Comparison of ENCODE assay signal across 6 cellular contexts in the genomic region with DNA sequence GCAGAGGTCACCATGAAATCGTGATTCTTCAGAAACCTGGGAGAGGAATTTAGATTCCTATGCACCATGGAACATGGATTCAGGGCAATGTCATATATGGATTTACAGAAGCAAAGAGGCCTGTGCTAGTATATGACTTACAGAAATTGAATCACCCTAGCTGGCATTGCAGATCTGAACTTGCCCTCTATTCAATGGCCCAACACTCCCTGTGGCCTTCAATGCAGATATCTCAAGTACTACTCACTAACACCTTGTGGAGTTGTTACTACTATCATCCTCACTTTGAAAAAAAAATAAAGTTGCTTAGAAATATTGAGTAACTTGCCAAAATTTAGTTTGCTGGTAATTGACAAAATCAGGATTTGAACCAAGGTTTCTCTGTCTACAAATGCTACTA.
"Had no signal": no experiment of that assay in that cellular context is flagged by ENCODE, and none has a peak within 500 bp of the region (broad histone marks: within the 10 kb centered on the region; RNA-seq: fewer than 3 reads in every experiment).

No MANE protein-coding gene starts in this region.

- H3K4me3 ChIP-seq: GM23338 had no signal

- H3K4me2 ChIP-seq: GM23338 had no signal

- FAIRE-seq: H1, H54, HepG2 had no signal

- H2AFZ ChIP-seq: GM23338 had no signal

- DNase-seq: H9, HCEC 1CT had no signal

- ATAC-seq: GM23338, HepG2 had no signal
